22 cellular contexts compared by ENCODE assay signal in genomic region chr6:3321875-3322274, GRCh38.
DNase-seq lines count a peak whose midpoint lies in the region; ATAC-seq and TF ChIP-seq lines count a peak whose summit lies in the region.
"Had no signal": no experiment of that assay in that cellular context is flagged by ENCODE, and none has a peak within 500 bp of the region (broad histone marks: within the 10 kb centered on the region; RNA-seq: fewer than 3 reads in every experiment).

No MANE protein-coding gene starts in this region.

- no peaks in the 10 kb centered on the region for H3K36me3 Mint-ChIP-seq in activated naive CD4-positive, alpha-beta T cell treated with anti-CD3 and anti-CD28 coated beads, Interleukin-2, amount 50 U/mL, for 72 hours
- H3K36me3 Mint-ChIP-seq: CD14-positive monocyte had no signal

- DNase-seq in cardiac septum (ENCODE audit: low spot score), result peak; percentile 50
- no peak for DNase-seq in left cardiac atrium
- DNase-seq in islet precursor cell, result peak; percentile 44
- DNase-seq in posterior vena cava (ENCODE audit: low spot score), result peak; percentile 54
- no peak for DNase-seq in activated naive CD4-positive, alpha-beta T cell treated with anti-CD3 and anti-CD28 coated beads, Interleukin-2, amount 50 U/mL, for 72 hours (ENCODE audit: low spot score in 2 of 2)
- DNase-seq: 8988T, ACHN, BE2C, DMS153, DND-41, HCEC 1CT, IMR-90, KG1, MM.1S, NCI-H2029, NCI-H446 treated with DMSO at 0.1 percent for 48 hours, SIG-M5 had no signal

- intact Hi-C loops in cardiac septum (cut with DNase I), result no loop called here
- intact Hi-C loops in left cardiac atrium (cut with DNase I), result no loop called here
- intact Hi-C loops in posterior vena cava (cut with DNase I), result loop anchor here in 1 of 2 donors (10.0 kb wide), 1 partner anchor 123 kb away; no protein-coding TSS in a partner anchor

- ATAC-seq in left cardiac atrium, result no peak
- no peak for ATAC-seq in activated naive CD4-positive, alpha-beta T cell treated with anti-CD3 and anti-CD28 coated beads, Interleukin-2, amount 50 U/mL, for 72 hours
- no peak for ATAC-seq in GM18505 (IDR thresholded peaks at IDR 0.05; ENCODE audit: unreplicated experiment)
- ATAC-seq in GM18909 (IDR thresholded peaks at IDR 0.05; ENCODE audit: poor library complexity, unreplicated experiment), result no peak
- ATAC-seq: GM23338, Panc1 had no signal

- TF ChIP-seq POLR2A in GM18505 (IDR thresholded peaks at IDR 0.05; ENCODE audit: borderline replicate concordance, extremely low read depth, insufficient read depth, insufficient read length), result no peak

- no peaks in the 10 kb centered on the region for H3K9me3 Mint-ChIP-seq in activated naive CD4-positive, alpha-beta T cell treated with anti-CD3 and anti-CD28 coated beads, Interleukin-2, amount 50 U/mL, for 72 hours
- H3K9me3 Mint-ChIP-seq: GM23338 had no signal

- no peak overlapping the region for H3K27ac Mint-ChIP-seq in activated naive CD4-positive, alpha-beta T cell treated with anti-CD3 and anti-CD28 coated beads, Interleukin-2, amount 50 U/mL, for 72 hours
- H3K27ac Mint-ChIP-seq: GM23338 had no signal

Comparison
In these comparisons a context has a peak if more than half of its experiments do, and no peak if none do; other contexts are left out.
1. DNase-seq: peak in cardiac septum (single experiment), islet precursor cell (single experiment) and posterior vena cava (single experiment); none in left cardiac atrium (single experiment) and activated naive CD4-positive, alpha-beta T cell treated with anti-CD3 and anti-CD28 coated beads, Interleukin-2, amount 50 U/mL, for 72 hours (0 of 2).